Comparison of ENCODE assay signal across 12 cellular contexts in the genomic region with DNA sequence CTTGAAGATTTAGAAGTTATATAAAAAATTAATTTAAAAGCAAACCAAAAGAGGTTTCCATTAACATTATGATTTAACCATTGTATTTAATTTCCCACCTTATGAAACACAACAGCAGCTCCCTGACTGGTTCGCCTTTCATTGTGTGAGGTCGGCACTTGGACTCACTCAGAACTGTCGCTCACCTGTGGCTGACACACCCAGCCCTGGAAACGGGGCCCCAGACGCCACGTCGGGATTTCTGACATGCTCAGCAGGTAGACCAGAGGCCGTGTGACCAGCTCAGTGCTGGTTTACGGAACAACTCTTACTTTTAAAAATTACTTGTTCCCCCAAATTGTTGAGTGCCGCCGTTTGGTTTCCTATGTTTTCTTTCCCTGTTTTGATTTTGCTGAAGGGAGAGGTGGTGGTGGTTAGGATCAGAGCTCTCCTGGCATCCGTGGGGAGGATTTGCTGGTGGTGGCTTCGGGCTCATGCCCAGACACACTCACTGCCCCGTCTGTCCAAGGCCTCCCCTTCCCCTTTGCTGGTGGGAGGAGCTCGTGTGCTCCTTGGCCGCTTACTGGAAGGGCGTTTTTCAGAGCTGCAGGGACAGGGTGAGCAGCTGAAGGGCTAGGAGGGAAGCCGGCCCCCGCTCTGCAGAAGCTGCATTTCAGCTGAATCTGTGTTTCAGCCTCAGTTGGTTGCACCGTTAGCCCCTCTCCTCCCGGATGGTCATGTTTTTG. TPM values are rescaled to one million over a fixed set of nuclear protein-coding genes. Genes with fewer than 3 reads are reported as not detected.
DNase-seq lines count a peak whose midpoint lies in the region; ATAC-seq and TF ChIP-seq lines count a peak whose summit lies in the region.
"Had no signal": no experiment of that assay in that cellular context is flagged by ENCODE, and none has a peak within 500 bp of the region (broad histone marks: within the 10 kb centered on the region; RNA-seq: fewer than 3 reads in every experiment).

No MANE protein-coding gene starts in this region.

- POLR2A ChIA-PET in activated CD8-positive, alpha-beta T cell treated with anti-CD3 and anti-CD28 coated beads for 36 hours (lab: Charles Lee), result interaction anchor here (3.0 to 6.4 kb wide), 2 partner anchors 9 to 13 kb away, joined by 14 to 31 read pairs; no protein-coding TSS in a partner anchor
- POLR2A ChIA-PET in activated CD8-positive, alpha-beta T cell treated with anti-CD3 and anti-CD28 coated beads, Interleukin-2, amount 10 ng/mL, durations not matched to agents 7 days and 5 days (lab: Charles Lee), result interaction anchor here (0.6 to 1.8 kb wide), 2 partner anchors 15 to 450 kb away, joined by 3 to 6 read pairs; no protein-coding TSS in a partner anchor

- peaks cover 18% of the 10 kb centered on the region for H3K4me1 Mint-ChIP-seq in activated CD8-positive, alpha-beta T cell treated with anti-CD3 and anti-CD28 coated beads for 36 hours (ENCODE audit: low read depth)
- peaks cover 6% of the 10 kb centered on the region for H3K4me1 Mint-ChIP-seq in activated CD8-positive, alpha-beta T cell treated with anti-CD3 and anti-CD28 coated beads, Interleukin-2, amount 10 ng/mL, durations not matched to agents 7 days and 5 days (ENCODE audit: low read depth)
- peaks cover 39% of the 10 kb centered on the region for H3K4me1 Mint-ChIP-seq in neural crest cell

- H3K4me3 Mint-ChIP-seq in activated CD8-positive, alpha-beta T cell treated with anti-CD3 and anti-CD28 coated beads for 36 hours, result no peak overlapping the region
- no peak overlapping the region for H3K4me3 Mint-ChIP-seq in activated CD8-positive, alpha-beta T cell treated with anti-CD3 and anti-CD28 coated beads, Interleukin-2, amount 10 ng/mL, durations not matched to agents 7 days and 5 days
- no peak overlapping the region for H3K4me3 Mint-ChIP-seq in neural crest cell

- H3K9me3 ChIP-seq in SK-N-MC (ENCODE audit: low read depth, low read length), result no peaks in the 10 kb centered on the region

- CTCF ChIA-PET in activated CD8-positive, alpha-beta T cell treated with anti-CD3 and anti-CD28 coated beads for 36 hours (lab: Charles Lee), result interaction anchor here (0.7 to 3.8 kb wide), 3 partner anchors 24 to 546 kb away, joined by 3 to 17 read pairs (median 4); no protein-coding TSS in a partner anchor
- CTCF ChIA-PET in activated CD8-positive, alpha-beta T cell treated with anti-CD3 and anti-CD28 coated beads, Interleukin-2, amount 10 ng/mL, durations not matched to agents 7 days and 5 days (lab: Charles Lee), result interaction anchor here (2.0 kb wide), 1 partner anchor 24 kb away, joined by 7 read pairs; no protein-coding TSS in a partner anchor

- H3K36me3 ChIP-seq in SK-N-MC (ENCODE audit: insufficient read depth, low read length), result peaks cover 86% of the 10 kb centered on the region

- H3K27ac Mint-ChIP-seq in activated CD8-positive, alpha-beta T cell treated with anti-CD3 and anti-CD28 coated beads for 36 hours, result peak overlapping the region; percentile 46
- H3K27ac Mint-ChIP-seq in activated CD8-positive, alpha-beta T cell treated with anti-CD3 and anti-CD28 coated beads, Interleukin-2, amount 10 ng/mL, durations not matched to agents 7 days and 5 days, result no peak overlapping the region
- H3K27ac Mint-ChIP-seq in neural crest cell (ENCODE audit: unreplicated experiment), result peak overlapping the region; percentile 43

- no peak for TF ChIP-seq CTCF in activated CD8-positive, alpha-beta T cell treated with anti-CD3 and anti-CD28 coated beads for 36 hours (IDR thresholded peaks at IDR 0.05)
- no peak for TF ChIP-seq CTCF in neural crest cell (conservative IDR thresholded peaks at IDR 0.05)

- no peak overlapping the region for H3K4me3 ChIP-seq in SK-N-MC

- no peak for DNase-seq in activated CD8-positive, alpha-beta T cell treated with anti-CD3 and anti-CD28 coated beads for 36 hours
- no peak for DNase-seq in activated CD8-positive, alpha-beta T cell treated with anti-CD3 and anti-CD28 coated beads, Interleukin-2, amount 10 ng/mL, durations not matched to agents 7 days and 5 days
- no peak for DNase-seq in SK-N-MC (ENCODE audit: low read depth, low spot score)
- DNase-seq in epithelial cell of prostate (ENCODE audit: low read depth, low spot score), result no peak
- no peak for DNase-seq in neural crest cell (ENCODE audit: low read depth, low spot score)
- no peak for DNase-seq in hippocampal formation (lab: John Stamatoyannopoulos, UW)
- no peak for DNase-seq in GOT3 (lab: John Stamatoyannopoulos, UW)
- DNase-seq in NCI-H187 treated with DMSO at 0.1 percent for 48 hours (lab: John Stamatoyannopoulos, UW), result no peak
- DNase-seq: activated T-cell treated with anti-CD3 and anti-CD28 coated beads for 4 hours; aorta; effector memory CD4-positive, alpha-beta T cell; stimulated activated CD4-positive, alpha-beta T cell treated with anti-CD3 and anti-CD28 coated beads, Interleukin-1b, Interleukin-23, amount 100 ng/mL, for 48 hours had no signal

- no peaks in the 10 kb centered on the region for H3K9me3 Mint-ChIP-seq in activated CD8-positive, alpha-beta T cell treated with anti-CD3 and anti-CD28 coated beads for 36 hours
- no peaks in the 10 kb centered on the region for H3K9me3 Mint-ChIP-seq in activated CD8-positive, alpha-beta T cell treated with anti-CD3 and anti-CD28 coated beads, Interleukin-2, amount 10 ng/mL, durations not matched to agents 7 days and 5 days (ENCODE audit: insufficient read depth)
- peaks cover 2% of the 10 kb centered on the region for H3K9me3 Mint-ChIP-seq in neural crest cell

- peaks cover 61% of the 10 kb centered on the region for H3K36me3 Mint-ChIP-seq in activated CD8-positive, alpha-beta T cell treated with anti-CD3 and anti-CD28 coated beads for 36 hours (ENCODE audit: low read depth)
- H3K36me3 Mint-ChIP-seq in activated CD8-positive, alpha-beta T cell treated with anti-CD3 and anti-CD28 coated beads, Interleukin-2, amount 10 ng/mL, durations not matched to agents 7 days and 5 days (ENCODE audit: low read depth), result peaks cover 64% of the 10 kb centered on the region
- H3K36me3 Mint-ChIP-seq in neural crest cell (ENCODE audit: low read depth), result peaks cover 59% of the 10 kb centered on the region

- no peaks in the 10 kb centered on the region for H3K27me3 Mint-ChIP-seq in activated CD8-positive, alpha-beta T cell treated with anti-CD3 and anti-CD28 coated beads for 36 hours
- H3K27me3 Mint-ChIP-seq in activated CD8-positive, alpha-beta T cell treated with anti-CD3 and anti-CD28 coated beads, Interleukin-2, amount 10 ng/mL, durations not matched to agents 7 days and 5 days (ENCODE audit: low read depth), result no peaks in the 10 kb centered on the region
- peaks cover 16% of the 10 kb centered on the region for H3K27me3 Mint-ChIP-seq in neural crest cell (ENCODE audit: low read depth)

- no peak for ATAC-seq in activated CD8-positive, alpha-beta T cell treated with anti-CD3 and anti-CD28 coated beads for 36 hours
- no peak for ATAC-seq in activated CD8-positive, alpha-beta T cell treated with anti-CD3 and anti-CD28 coated beads, Interleukin-2, amount 10 ng/mL, durations not matched to agents 7 days and 5 days

- intact Hi-C loops in activated CD8-positive, alpha-beta T cell treated with anti-CD3 and anti-CD28 coated beads for 36 hours (cut with micrococcal nuclease), result no loop called here

- peak overlapping the region; percentile 77 for H3K27ac ChIP-seq in SK-N-MC
- peak overlapping the region; percentile 41 for H3K27ac ChIP-seq in epithelial cell of prostate

- no peak overlapping the region for H3K9ac ChIP-seq in SK-N-MC (ENCODE audit: insufficient read length)

RNA-seq across cellular contexts. Expression of a gene that starts 59.2 kb away (rescaled TPM):
- not detected for total RNA-seq in activated CD8-positive, alpha-beta T cell treated with anti-CD3 and anti-CD28 coated beads for 36 hours
- total RNA-seq in activated CD8-positive, alpha-beta T cell treated with anti-CD3 and anti-CD28 coated beads, Interleukin-2, amount 10 ng/mL, durations not matched to agents 7 days and 5 days, result under 1 TPM; 0.39 to 0.53 TPM
- 2.0 and 2.5 TPM in 2 replicates for total RNA-seq in neural crest cell
